27 cellular contexts compared by ENCODE assay signal in the genomic region with DNA sequence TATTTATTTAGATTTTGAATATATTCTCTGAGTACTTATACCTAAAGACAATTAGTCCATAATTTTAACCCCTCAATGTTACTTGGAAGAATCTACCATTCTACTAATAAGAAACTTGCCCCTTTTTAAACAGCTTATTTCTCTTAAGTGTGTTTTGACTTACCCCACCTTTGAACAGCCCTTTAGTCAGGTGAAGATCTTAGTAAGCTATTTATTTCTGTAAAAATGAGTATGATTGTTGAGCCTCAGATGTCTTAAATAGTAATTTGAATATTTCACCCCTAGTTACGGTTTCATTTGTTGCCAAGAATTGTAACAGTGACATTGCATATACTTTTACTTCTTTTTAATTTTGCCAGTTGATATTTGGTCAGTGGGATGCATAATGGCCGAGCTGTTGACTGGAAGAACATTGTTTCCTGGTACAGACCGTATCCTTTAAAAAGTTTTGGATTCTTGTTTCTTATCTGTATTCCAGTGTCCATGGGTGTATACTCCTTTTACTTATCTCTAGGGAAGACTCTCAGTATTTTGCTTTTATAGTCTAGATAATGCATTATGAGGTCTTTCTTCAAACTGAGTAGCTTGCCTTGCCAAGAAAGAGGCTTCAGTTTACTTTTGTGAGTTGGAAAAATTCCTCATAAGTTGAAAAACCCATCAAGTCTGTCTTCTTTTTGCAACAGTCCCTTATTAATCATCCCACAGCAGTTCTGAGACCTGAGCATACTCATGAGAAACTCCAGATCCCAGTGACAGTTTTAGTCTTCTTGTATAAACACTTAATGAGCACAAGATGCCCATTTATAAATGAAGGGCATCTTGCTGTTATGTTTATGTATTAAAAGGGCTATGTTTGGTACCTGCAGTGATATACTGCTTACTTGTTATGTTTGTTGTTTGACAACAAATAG. TPM values are rescaled to one million over a fixed set of nuclear protein-coding genes. Genes with fewer than 3 reads are reported as not detected.
DNase-seq lines count a peak whose midpoint lies in the region; ATAC-seq, FAIRE-seq and TF ChIP-seq lines count a peak whose summit lies in the region.
"Had no signal": no experiment of that assay in that cellular context is flagged by ENCODE, and none has a peak within 500 bp of the region (broad histone marks: within the 10 kb centered on the region; RNA-seq: fewer than 3 reads in every experiment).

No MANE protein-coding gene starts in this region.

- no peak for DNase-seq in activated CD4-positive, alpha-beta T cell treated with anti-CD3 and anti-CD28 coated beads, Interleukin-2, amount 10 ng/mL, durations not matched to agents 7 days and 5 days
- no peak for DNase-seq in activated CD4-positive, alpha-beta T cell treated with anti-CD3 and anti-CD28 coated beads, Interleukin-2, amount 50 U/mL, for 48 hours
- DNase-seq in T-helper 17 cell (no peak), HepG2 (ENCODE audit: low spot score) (no peak), dermis blood vessel endothelial cell (no peak), D341Med (ENCODE audit: low spot score) (no peak), NCI-H69 (lab: John Stamatoyannopoulos, UW) (no peak)
- DNase-seq in stimulated activated effector memory CD8-positive, alpha-beta T cell treated with anti-CD3 and anti-CD28 coated beads, Interleukin-12 subunit alpha, Interleukin-12 subunit beta, amount 100 ng/mL, for 72 hours (ENCODE audit: low spot score in 2 of 2) = no peak
- DNase-seq: activated naive CD4-positive, alpha-beta T cell treated with anti-CD3 and anti-CD28 coated beads, Interleukin-2, amount 50 U/mL, for 16 hours; anterior cingulate cortex; colonic mucosa; esophagus squamous epithelium; left lung; MV-4-11; NCI-H1436 treated with DMSO at 0.1 percent for 48 hours; NCI-H2107; ovary; retina; stimulated activated CD4-positive, alpha-beta T cell treated with anti-CD3 and anti-CD28 coated beads, Interleukin-2, amount 100 ng/mL, for 24 hours; testis had no signal

- H3K27me3 ChIP-seq in HepG2 (ENCODE audit: control insufficient read depth in 1 of 2, insufficient read depth in 2 of 2, low read length in 2 of 2) = no peaks in the 10 kb centered on the region
- H3K27me3 ChIP-seq: colonic mucosa, esophagus squamous epithelium, gastroesophageal sphincter, left lung, ovary, testis had no signal

- peaks cover 15 to 67% of the 10 kb centered on the region in 2 experiments for H3K36me3 ChIP-seq in HepG2 (replicated peaks in 1 of 2; ENCODE audit: control insufficient read depth in 1 of 2, insufficient read depth in 2 of 2, low read length in 2 of 2)
- H3K36me3 ChIP-seq: ovary had no signal

- H3K9me3 ChIP-seq in T-helper 17 cell (ENCODE audit: control insufficient read depth, low read length, poor library complexity, severe bottlenecking) (no peaks in the 10 kb centered on the region), HepG2 (ENCODE audit: low read length) (no peaks in the 10 kb centered on the region)
- H3K9me3 ChIP-seq: colonic mucosa, esophagus squamous epithelium, gastroesophageal sphincter, left lung, ovary, testis had no signal

- peaks cover 9% of the 10 kb centered on the region for H3K9me3 Mint-ChIP-seq in activated CD4-positive, alpha-beta T cell treated with anti-CD3 and anti-CD28 coated beads, Interleukin-2, amount 10 ng/mL, durations not matched to agents 7 days and 5 days
- H3K9me3 Mint-ChIP-seq in stimulated activated effector memory CD8-positive, alpha-beta T cell treated with anti-CD3 and anti-CD28 coated beads, Interleukin-12 subunit alpha, Interleukin-12 subunit beta, amount 100 ng/mL, for 72 hours = no peaks in the 10 kb centered on the region
- H3K9me3 Mint-ChIP-seq: CD8-positive, alpha-beta T cell; naive B cell had no signal

- no peak overlapping the region for H3K4me3 ChIP-seq in HepG2 (replicated peaks in 1 of 3; ENCODE audit: insufficient read depth in 1 of 3, low read depth in 2 of 3, low read length in 3 of 3)
- H3K4me3 ChIP-seq: colonic mucosa, esophagus squamous epithelium, gastroesophageal sphincter, left lung, ovary, SK-N-MC, testis had no signal

- TF ChIP-seq CTCF in HepG2 (CRISPR knock-in tag; IDR thresholded peaks at IDR 0.05) = no peak

- TF ChIP-seq EP300 in HepG2 (IDR thresholded peaks at IDR 0.05; ENCODE audit: low read depth in 2 of 2, low read length in 2 of 2) = no peak
- TF ChIP-seq EP300 in HepG2 (CRISPR knock-in tag; IDR thresholded peaks at IDR 0.05; ENCODE audit: borderline replicate concordance) = no peak

- no peak overlapping the region for H3K4me3 Mint-ChIP-seq in activated CD4-positive, alpha-beta T cell treated with anti-CD3 and anti-CD28 coated beads, Interleukin-2, amount 10 ng/mL, durations not matched to agents 7 days and 5 days
- no peak overlapping the region for H3K4me3 Mint-ChIP-seq in T-helper 17 cell
- no peak overlapping the region for H3K4me3 Mint-ChIP-seq in stimulated activated effector memory CD8-positive, alpha-beta T cell treated with anti-CD3 and anti-CD28 coated beads, Interleukin-12 subunit alpha, Interleukin-12 subunit beta, amount 100 ng/mL, for 72 hours
- H3K4me3 Mint-ChIP-seq: activated T-helper 1 cell treated with anti-CD3 and anti-CD28 coated beads, Interleukin-12 subunit alpha, Interleukin-12 subunit beta, Interleukin-2, Interleukin-4 antibody, amounts not matched to agents 30 ng/mL and 10 ng/mL and 1 ng/mL, durations not matched to agents 14 hours and 24 hours and 36 hours; CD8-positive, alpha-beta T cell; naive B cell; T-helper 2 cell treated with Interferon-gamma antibody and Interleukin-4, amounts not matched to agents 5 μg/mL and 100 μg/mL, for 36 hours had no signal

- no peaks in the 10 kb centered on the region for H4K20me1 ChIP-seq in HepG2 (ENCODE audit: insufficient read depth, low read length)

- H3K36me3 Mint-ChIP-seq in activated CD4-positive, alpha-beta T cell treated with anti-CD3 and anti-CD28 coated beads, Interleukin-2, amount 10 ng/mL, durations not matched to agents 7 days and 5 days (ENCODE audit: low read depth) = peaks cover 57% of the 10 kb centered on the region
- H3K36me3 Mint-ChIP-seq in T-helper 17 cell (ENCODE audit: low read depth) = peaks cover 15% of the 10 kb centered on the region
- peaks cover 86% of the 10 kb centered on the region for H3K36me3 Mint-ChIP-seq in stimulated activated effector memory CD8-positive, alpha-beta T cell treated with anti-CD3 and anti-CD28 coated beads, Interleukin-12 subunit alpha, Interleukin-12 subunit beta, amount 100 ng/mL, for 72 hours

- FAIRE-seq in HepG2 (lab: Jason Lieb, UNC) = no peak

- peaks cover 15% of the 10 kb centered on the region for H3K79me2 ChIP-seq in HepG2 (ENCODE audit: insufficient read depth, low read length)

- no peak overlapping the region for H2AFZ ChIP-seq in HepG2 (ENCODE audit: low read length)

- no peak for ATAC-seq in T-helper 17 cell
- no peak for ATAC-seq in HepG2
- ATAC-seq in stimulated activated effector memory CD8-positive, alpha-beta T cell treated with anti-CD3 and anti-CD28 coated beads, Interleukin-12 subunit alpha, Interleukin-12 subunit beta, amount 100 ng/mL, for 72 hours = peak; percentile 45
- ATAC-seq: gastroesophageal sphincter had no signal

- TSS peak; percentile 3 for BruUV-seq in HepG2 (replicated peaks; lab: Mats Ljungman, UMichigan)

- no peaks in the 10 kb centered on the region for H3K27me3 Mint-ChIP-seq in activated CD4-positive, alpha-beta T cell treated with anti-CD3 and anti-CD28 coated beads, Interleukin-2, amount 10 ng/mL, durations not matched to agents 7 days and 5 days
- no peaks in the 10 kb centered on the region for H3K27me3 Mint-ChIP-seq in T-helper 17 cell
- H3K27me3 Mint-ChIP-seq: naive B cell had no signal

- H3K4me1 Mint-ChIP-seq in activated CD4-positive, alpha-beta T cell treated with anti-CD3 and anti-CD28 coated beads, Interleukin-2, amount 10 ng/mL, durations not matched to agents 7 days and 5 days = peaks cover 6% of the 10 kb centered on the region
- peaks cover 16% of the 10 kb centered on the region for H3K4me1 Mint-ChIP-seq in T-helper 17 cell
- peaks cover 20% of the 10 kb centered on the region for H3K4me1 Mint-ChIP-seq in stimulated activated effector memory CD8-positive, alpha-beta T cell treated with anti-CD3 and anti-CD28 coated beads, Interleukin-12 subunit alpha, Interleukin-12 subunit beta, amount 100 ng/mL, for 72 hours

- H3K9ac ChIP-seq in HepG2 (ENCODE audit: insufficient read depth, low read depth, low read length) = no peak overlapping the region

- peak overlapping the region; percentile 43 for H3K27ac Mint-ChIP-seq in activated CD4-positive, alpha-beta T cell treated with anti-CD3 and anti-CD28 coated beads, Interleukin-2, amount 10 ng/mL, durations not matched to agents 7 days and 5 days
- H3K27ac Mint-ChIP-seq in T-helper 17 cell = peak overlapping the region; percentile 19
- peak overlapping the region; percentile 76 for H3K27ac Mint-ChIP-seq in stimulated activated effector memory CD8-positive, alpha-beta T cell treated with anti-CD3 and anti-CD28 coated beads, Interleukin-12 subunit alpha, Interleukin-12 subunit beta, amount 100 ng/mL, for 72 hours
- H3K27ac Mint-ChIP-seq: activated T-helper 1 cell treated with anti-CD3 and anti-CD28 coated beads, Interleukin-12 subunit alpha, Interleukin-12 subunit beta, Interleukin-2, Interleukin-4 antibody, amounts not matched to agents 30 ng/mL and 10 ng/mL and 1 ng/mL, durations not matched to agents 14 hours and 24 hours and 36 hours; T-helper 2 cell treated with Interferon-gamma antibody and Interleukin-4, amounts not matched to agents 5 μg/mL and 100 μg/mL, for 36 hours had no signal

- in situ Hi-C loops in HepG2 (cut with HindIII; ENCODE audit: extremely low pct_ligation_motif_present, low pct_unique_long_range_greater_than_20kb) = no loop called here

- intact Hi-C loops in HepG2 (cut with micrococcal nuclease; ENCODE audit: unreplicated experiment) = no loop called here

- CTCF ChIA-PET in activated CD4-positive, alpha-beta T cell treated with anti-CD3 and anti-CD28 coated beads, Interleukin-2, amount 10 ng/mL, durations not matched to agents 7 days and 5 days (lab: Charles Lee) = interaction anchor here (0.5 to 0.7 kb wide), 2 partner anchors 25 to 458 kb away, joined by 3 read pairs; no protein-coding TSS in a partner anchor
- CTCF ChIA-PET in HepG2 (lab: Yijun Ruan, JAX; ENCODE audit: low intra/inter-chr PET ratio, low total read pairs) = interaction anchor here (1.8 kb wide), 1 partner anchor 19 kb away, joined by 10 read pairs; no protein-coding TSS in a partner anchor

- H3K4me2 ChIP-seq in HepG2 (ENCODE audit: low read depth, low read length) = no peak overlapping the region

- no peak for TF ChIP-seq RAD21 in HepG2 (CRISPR knock-in tag; IDR thresholded peaks at IDR 0.05)

- no peak overlapping the region for H3K27ac ChIP-seq in HepG2 (ENCODE audit: extremely low read length, insufficient read depth, low read length)
- H3K27ac ChIP-seq: colonic mucosa, left lung, ovary, SK-N-MC, testis had no signal

- no peak for TF ChIP-seq POLR2A in HepG2 (IDR thresholded peaks at IDR 0.05; ENCODE audit: insufficient read depth in 1 of 2, low read depth in 2 of 2, low read length in 2 of 2)

- 97% methylated on average over 3 of the region's 3 CpGs for WGBS in HepG2 (ENCODE audit: low lambda C conversion rate)

- POLR2A ChIA-PET in activated CD4-positive, alpha-beta T cell treated with anti-CD3 and anti-CD28 coated beads, Interleukin-2, amount 10 ng/mL, durations not matched to agents 7 days and 5 days (lab: Charles Lee) = no interaction called here
- POLR2A ChIA-PET in HepG2 (lab: Yijun Ruan, JAX) = interaction anchor here (1.1 to 1.2 kb wide), 2 partner anchors 49 to 55 kb away, joined by 3 to 5 read pairs; a partner anchor contains a TSS

- H3K4me1 ChIP-seq in HepG2 (ENCODE audit: insufficient read depth, low read length) = peaks cover 14% of the 10 kb centered on the region
- H3K4me1 ChIP-seq: colonic mucosa, testis had no signal

RNA-seq across cellular contexts. Expression of a gene that starts 48.8 kb away (rescaled TPM):
- 10 to 100 TPM; 66.7 to 68.6 TPM for total RNA-seq in activated CD4-positive, alpha-beta T cell treated with anti-CD3 and anti-CD28 coated beads, Interleukin-2, amount 10 ng/mL, durations not matched to agents 7 days and 5 days
- total RNA-seq in T-helper 17 cell (10 to 100 TPM; 43.7 to 48.1 TPM), HepG2 (2016; rRNA removed; fragmentation: Illumina TruSeq; extraction: Trizol) (67.3 and 74.9 TPM in 2 replicates), dermis blood vessel endothelial cell (71.8 and 77.0 TPM in 2 replicates)
- 7.2 and 7.5 TPM in 2 replicates for total RNA-seq in HepG2 (2016; cell fraction: cytosol; rRNA removed; fragmentation: Illumina TruSeq; extraction: Trizol; ENCODE audit: low read depth)
- total RNA-seq in HepG2 (2016; cell fraction: insoluble cytoplasmic fraction; rRNA removed; fragmentation: Illumina TruSeq; extraction: Trizol) = 67.5 and 68.5 TPM in 2 replicates
- 20.7 and 21.7 TPM in 2 replicates for total RNA-seq in HepG2 (2016; cell fraction: membrane; rRNA removed; fragmentation: Illumina TruSeq; extraction: Trizol)
- 113 and 120 TPM in 2 replicates for total RNA-seq in HepG2 (2016; cell fraction: nucleus; rRNA removed; fragmentation: Illumina TruSeq; extraction: Trizol)
- polyA plus RNA-seq in HepG2 (2011; rRNA removed) = 52.0 and 66.3 TPM in 2 replicates
- polyA plus RNA-seq in HepG2 (2011; cell fraction: cytosol; rRNA removed) = 29.4 and 43.0 TPM in 2 replicates
- polyA plus RNA-seq in HepG2 (2011; cell fraction: nucleus; rRNA removed) = 53.6 and 57.1 TPM in 2 replicates
- 53.3 and 55.6 TPM in 2 replicates for polyA plus RNA-seq in HepG2 (2012)
- polyA plus RNA-seq in HepG2 (2016; cell fraction: cytosol; fragmentation: Illumina TruSeq; extraction: Trizol; ENCODE audit: low read depth) = 2.4 and 3.2 TPM in 2 replicates
- polyA plus RNA-seq in HepG2 (2016; cell fraction: insoluble cytoplasmic fraction; fragmentation: Illumina TruSeq; extraction: Trizol; ENCODE audit: low read depth) = 53.0 and 55.3 TPM in 2 replicates
- 8.8 and 9.7 TPM in 2 replicates for polyA plus RNA-seq in HepG2 (2016; cell fraction: membrane; fragmentation: Illumina TruSeq; extraction: Trizol; ENCODE audit: low read depth)
- polyA plus RNA-seq in HepG2 (2016; cell fraction: nucleus; fragmentation: Illumina TruSeq; extraction: Trizol; ENCODE audit: insufficient read depth, low read depth) = 90.3 and 105 TPM in 2 replicates
- polyA minus RNA-seq in HepG2 (2011; rRNA and poly(A)+ RNA removed; ENCODE audit: low replicate concordance) = 75.6 and 86.1 TPM in 2 replicates
- polyA minus RNA-seq in HepG2 (2011; cell fraction: cytosol; rRNA and poly(A)+ RNA removed) = 50.6 and 54.7 TPM in 2 replicates
- 204 and 254 TPM in 2 replicates for polyA minus RNA-seq in HepG2 (2011; cell fraction: nucleus; rRNA and poly(A)+ RNA removed)

RNA-seq across cellular contexts. Expression of a gene that starts 52.0 kb away (rescaled TPM):
- not detected for total RNA-seq in activated CD4-positive, alpha-beta T cell treated with anti-CD3 and anti-CD28 coated beads, Interleukin-2, amount 10 ng/mL, durations not matched to agents 7 days and 5 days
- total RNA-seq in T-helper 17 cell (under 1 TPM in 1 of 2 donors, not detected in 1; 0.37 TPM), HepG2 (2016; rRNA removed; fragmentation: Illumina TruSeq; extraction: Trizol) (not detected in 2 replicates), dermis blood vessel endothelial cell (under 0.01 TPM in 1 of 2 replicates, not detected in the other)
- total RNA-seq in HepG2 (2016; cell fraction: cytosol; rRNA removed; fragmentation: Illumina TruSeq; extraction: Trizol; ENCODE audit: low read depth) = not detected in 2 replicates
- total RNA-seq in HepG2 (2016; cell fraction: insoluble cytoplasmic fraction; rRNA removed; fragmentation: Illumina TruSeq; extraction: Trizol) = 0.11 TPM in 1 of 2 replicates, not detected in the other
- total RNA-seq in HepG2 (2016; cell fraction: membrane; rRNA removed; fragmentation: Illumina TruSeq; extraction: Trizol) = not detected in 2 replicates
- 0.09 and 0.12 TPM in 2 replicates for total RNA-seq in HepG2 (2016; cell fraction: nucleus; rRNA removed; fragmentation: Illumina TruSeq; extraction: Trizol)
- polyA plus RNA-seq in HepG2 (2011; rRNA removed) = 0.42 and 0.46 TPM in 2 replicates
- 0.16 and 0.17 TPM in 2 replicates for polyA plus RNA-seq in HepG2 (2011; cell fraction: cytosol; rRNA removed)
- polyA plus RNA-seq in HepG2 (2011; cell fraction: nucleus; rRNA removed) = 0.64 and 1.1 TPM in 2 replicates
- polyA plus RNA-seq in HepG2 (2012) = 0.05 and 0.16 TPM in 2 replicates
- polyA plus RNA-seq in HepG2 (2016; cell fraction: cytosol; fragmentation: Illumina TruSeq; extraction: Trizol; ENCODE audit: low read depth) = not detected in 2 replicates
- 0.11 TPM in 1 of 2 replicates, not detected in the other for polyA plus RNA-seq in HepG2 (2016; cell fraction: insoluble cytoplasmic fraction; fragmentation: Illumina TruSeq; extraction: Trizol; ENCODE audit: low read depth)
- not detected in 2 replicates for polyA plus RNA-seq in HepG2 (2016; cell fraction: membrane; fragmentation: Illumina TruSeq; extraction: Trizol; ENCODE audit: low read depth)
- 0.15 and 0.28 TPM in 2 replicates for polyA plus RNA-seq in HepG2 (2016; cell fraction: nucleus; fragmentation: Illumina TruSeq; extraction: Trizol; ENCODE audit: insufficient read depth, low read depth)
- 0.42 TPM in 1 of 2 replicates, not detected in the other for polyA minus RNA-seq in HepG2 (2011; rRNA and poly(A)+ RNA removed; ENCODE audit: low replicate concordance)
- polyA minus RNA-seq in HepG2 (2011; cell fraction: cytosol; rRNA and poly(A)+ RNA removed) = 0.26 TPM in 1 of 2 replicates, not detected in the other
- 0.39 and 0.50 TPM in 2 replicates for polyA minus RNA-seq in HepG2 (2011; cell fraction: nucleus; rRNA and poly(A)+ RNA removed)
- total RNA-seq: A172; activated T-helper 1 cell treated with anti-CD3 and anti-CD28 coated beads, Interleukin-12 subunit alpha, Interleukin-12 subunit beta, Interleukin-2, Interleukin-4 antibody, amounts not matched to agents 30 ng/mL and 10 ng/mL and 1 ng/mL, durations not matched to agents 14 hours and 24 hours and 36 hours; CD8-positive, alpha-beta T cell; gastroesophageal sphincter had no signal

RNA-seq across cellular contexts. Expression of a gene that starts 53.9 kb away (rescaled TPM):
- total RNA-seq in activated CD4-positive, alpha-beta T cell treated with anti-CD3 and anti-CD28 coated beads, Interleukin-2, amount 10 ng/mL, durations not matched to agents 7 days and 5 days = 10 to 100 TPM; 29.3 to 29.9 TPM
- total RNA-seq in T-helper 17 cell (10 to 100 TPM; 32.1 to 33.7 TPM), HepG2 (2016; rRNA removed; fragmentation: Illumina TruSeq; extraction: Trizol) (12.7 and 17.8 TPM in 2 replicates), dermis blood vessel endothelial cell (5.6 and 8.9 TPM in 2 replicates)
- total RNA-seq in HepG2 (2016; cell fraction: cytosol; rRNA removed; fragmentation: Illumina TruSeq; extraction: Trizol; ENCODE audit: low read depth) = 6.7 and 7.7 TPM in 2 replicates
- 13.2 and 13.6 TPM in 2 replicates for total RNA-seq in HepG2 (2016; cell fraction: insoluble cytoplasmic fraction; rRNA removed; fragmentation: Illumina TruSeq; extraction: Trizol)
- 16.3 and 17.8 TPM in 2 replicates for total RNA-seq in HepG2 (2016; cell fraction: membrane; rRNA removed; fragmentation: Illumina TruSeq; extraction: Trizol)
- 12.2 and 12.8 TPM in 2 replicates for total RNA-seq in HepG2 (2016; cell fraction: nucleus; rRNA removed; fragmentation: Illumina TruSeq; extraction: Trizol)
- 43.4 and 48.6 TPM in 2 replicates for polyA plus RNA-seq in HepG2 (2011; rRNA removed)
- polyA plus RNA-seq in HepG2 (2011; cell fraction: cytosol; rRNA removed) = 29.8 and 31.4 TPM in 2 replicates
- 203 and 226 TPM in 2 replicates for polyA plus RNA-seq in HepG2 (2011; cell fraction: nucleus; rRNA removed)
- 27.9 and 35.1 TPM in 2 replicates for polyA plus RNA-seq in HepG2 (2012)
- 19.7 and 23.2 TPM in 2 replicates for polyA plus RNA-seq in HepG2 (2016; cell fraction: cytosol; fragmentation: Illumina TruSeq; extraction: Trizol; ENCODE audit: low read depth)
- 26.4 and 34.1 TPM in 2 replicates for polyA plus RNA-seq in HepG2 (2016; cell fraction: insoluble cytoplasmic fraction; fragmentation: Illumina TruSeq; extraction: Trizol; ENCODE audit: low read depth)
- 27.6 and 29.3 TPM in 2 replicates for polyA plus RNA-seq in HepG2 (2016; cell fraction: membrane; fragmentation: Illumina TruSeq; extraction: Trizol; ENCODE audit: low read depth)
- 36.0 and 42.2 TPM in 2 replicates for polyA plus RNA-seq in HepG2 (2016; cell fraction: nucleus; fragmentation: Illumina TruSeq; extraction: Trizol; ENCODE audit: insufficient read depth, low read depth)
- 3.1 and 49.1 TPM in 2 replicates for polyA minus RNA-seq in HepG2 (2011; rRNA and poly(A)+ RNA removed; ENCODE audit: low replicate concordance)
- polyA minus RNA-seq in HepG2 (2011; cell fraction: cytosol; rRNA and poly(A)+ RNA removed) = 16.3 and 18.6 TPM in 2 replicates
- polyA minus RNA-seq in HepG2 (2011; cell fraction: nucleus; rRNA and poly(A)+ RNA removed) = 30.6 and 42.0 TPM in 2 replicates

Comparison
In these comparisons a context has a peak if more than half of its experiments do, and no peak if none do; other contexts are left out.
1. H3K27ac Mint-ChIP-seq: peak in every context shown above with its lines; median percentile 76 in stimulated activated effector memory CD8-positive, alpha-beta T cell treated with anti-CD3 and anti-CD28 coated beads, Interleukin-12 subunit alpha, Interleukin-12 subunit beta, amount 100 ng/mL, for 72 hours; 43 in activated CD4-positive, alpha-beta T cell treated with anti-CD3 and anti-CD28 coated beads, Interleukin-2, amount 10 ng/mL, durations not matched to agents 7 days and 5 days; 19 in T-helper 17 cell.